9 cellular contexts compared by ENCODE assay signal in the genomic region with DNA sequence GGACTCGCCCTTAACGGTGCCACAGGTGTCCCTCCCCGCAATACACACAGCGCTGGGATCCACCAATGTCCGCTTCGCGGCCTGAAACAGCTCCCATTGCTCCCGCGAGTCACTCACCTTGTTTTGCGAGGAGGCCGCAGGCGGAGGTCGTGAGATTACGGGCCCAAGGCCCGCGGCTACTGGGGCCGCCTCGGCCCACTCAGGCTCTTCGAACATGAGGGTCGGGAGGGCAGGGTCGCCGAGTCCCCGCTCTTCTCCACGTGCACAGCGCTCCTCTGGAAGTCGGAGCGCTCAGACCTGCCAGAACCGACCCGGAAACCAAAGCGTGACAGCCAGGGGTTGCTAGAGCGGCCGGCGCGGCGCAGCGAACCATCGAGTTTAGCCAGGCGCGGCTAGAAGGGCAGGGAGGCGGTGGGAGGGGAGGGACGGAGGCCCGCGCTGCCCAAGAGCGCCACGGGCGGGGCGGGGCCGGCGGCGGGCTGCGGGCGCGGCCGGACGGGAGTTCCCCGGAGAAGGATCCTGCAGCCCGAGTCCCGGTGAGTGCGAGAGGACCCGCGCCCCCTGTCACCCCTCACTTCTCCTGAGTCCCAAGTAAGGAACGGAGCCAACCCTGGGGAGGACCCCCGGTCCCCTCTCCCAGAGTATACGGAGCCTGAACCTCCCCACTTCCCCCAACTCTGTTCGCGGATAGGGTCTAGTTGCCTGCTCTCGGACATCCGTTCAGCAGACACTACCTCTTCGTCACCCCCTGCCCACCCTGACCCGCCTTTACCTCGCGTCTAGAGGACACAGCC. TPM values are rescaled to one million over a fixed set of nuclear protein-coding genes. Genes with fewer than 3 reads are reported as not detected.
A peak's percentile ranks its signal among the peaks of the same experiment; 100 is the strongest.
DNase-seq lines count a peak whose midpoint lies in the region; ATAC-seq, FAIRE-seq and TF ChIP-seq lines count a peak whose summit lies in the region.
"Had no signal": no experiment of that assay in that cellular context is flagged by ENCODE, and none has a peak within 500 bp of the region (broad histone marks: within the 10 kb centered on the region; RNA-seq: fewer than 3 reads in every experiment).

A gene (plus strand): TSS at position 488 of the 794 bp plus-strand sequence. CDS start 498 bp downstream, outside the sequence.
A gene (minus strand): TSS at position 330 of the 794 bp plus-strand sequence. CDS start 114 bp downstream, at position 216.

- DNase-seq in BJ (ENCODE audit: low read depth) (peak; percentile 45), GM19239 (ENCODE audit: insufficient read length, low spot score) (peak; percentile 80), NCI-H510A treated with DMSO at 0.1 percent for 48 hours (lab: John Stamatoyannopoulos, UW) (peak; percentile 48), coronary artery (ENCODE audit: low spot score) (peak; percentile 95), left lobe of liver (ENCODE audit: low spot score) (peak; percentile 94)
- DNase-seq in activated CD4-positive, alpha-beta T cell treated with anti-CD3 and anti-CD28 coated beads, Interleukin-2, amount 10 ng/mL, durations not matched to agents 24 days and 14 days = peak; percentile 96
- DNase-seq in stimulated activated CD4-positive, alpha-beta T cell treated with anti-CD3 and anti-CD28 coated beads, Interleukin-2, amount 100 ng/mL, for 24 hours = peak; percentile 87 to 89

- H3K36me3 Mint-ChIP-seq in activated CD4-positive, alpha-beta T cell treated with anti-CD3 and anti-CD28 coated beads, Interleukin-2, amount 10 ng/mL, durations not matched to agents 24 days and 14 days (ENCODE audit: low read depth) = peaks cover 36% of the 10 kb centered on the region

- H3K4me3 ChIP-seq in BJ (ENCODE audit: low read depth, low read length) (peak within 1 kb of the TSS; percentile 84), coronary artery (peak within 1 kb of the TSS; percentile 97)

- no peaks in the 10 kb centered on the region for H3K27me3 Mint-ChIP-seq in activated CD4-positive, alpha-beta T cell treated with anti-CD3 and anti-CD28 coated beads, Interleukin-2, amount 10 ng/mL, durations not matched to agents 24 days and 14 days

- H3K36me3 ChIP-seq in BJ (ENCODE audit: control insufficient read depth, insufficient read depth, low read length) = peaks cover 25% of the 10 kb centered on the region

- POLR2A ChIA-PET in BJ (lab: Charles Lee) = no interaction called here

- no peak within 1 kb of the TSS for H3K4me3 Mint-ChIP-seq in activated CD4-positive, alpha-beta T cell treated with anti-CD3 and anti-CD28 coated beads, Interleukin-2, amount 10 ng/mL, durations not matched to agents 24 days and 14 days

- peak; percentile 70 for ATAC-seq in HG03439 (IDR thresholded peaks at IDR 0.05; ENCODE audit: unreplicated experiment)
- ATAC-seq in left lobe of liver = peak; percentile 92

- CTCF ChIA-PET in BJ (lab: Yijun Ruan, JAX) = interaction anchor here (0.6 to 3.9 kb wide), 9 partner anchors 9 to 403 kb away, joined by 3 to 17 read pairs (median 5); a partner anchor contains a TSS

- H3K27ac Mint-ChIP-seq in activated CD4-positive, alpha-beta T cell treated with anti-CD3 and anti-CD28 coated beads, Interleukin-2, amount 10 ng/mL, durations not matched to agents 24 days and 14 days = no peak within 1 kb of the TSS

- no peaks in the 10 kb centered on the region for H3K9me3 Mint-ChIP-seq in activated CD4-positive, alpha-beta T cell treated with anti-CD3 and anti-CD28 coated beads, Interleukin-2, amount 10 ng/mL, durations not matched to agents 24 days and 14 days

- peak within 1 kb of the TSS; percentile 93 to 99 for H3K27ac ChIP-seq in coronary artery

- FAIRE-seq in GM19239 (lab: Jason Lieb, UNC) = peak; percentile 93
- FAIRE-seq: colon had no signal

- peaks cover 28% of the 10 kb centered on the region for H3K4me1 Mint-ChIP-seq in activated CD4-positive, alpha-beta T cell treated with anti-CD3 and anti-CD28 coated beads, Interleukin-2, amount 10 ng/mL, durations not matched to agents 24 days and 14 days

- intact Hi-C loops in activated CD4-positive, alpha-beta T cell treated with anti-CD3 and anti-CD28 coated beads, Interleukin-2, amount 10 ng/mL, durations not matched to agents 24 days and 14 days (cut with micrococcal nuclease) = loop anchor here (1.0 to 10.0 kb wide), 7 partner anchors 9 to 224 kb away; a partner anchor contains a TSS

- H3K27me3 ChIP-seq in BJ (ENCODE audit: control insufficient read depth, insufficient read depth, low read length) = no peaks in the 10 kb centered on the region

- TF ChIP-seq CTCF in BJ (IDR thresholded peaks at IDR 0.05; ENCODE audit: insufficient read depth, low read depth, low read length) = peak; percentile 37
- no peak for TF ChIP-seq CTCF in coronary artery (IDR thresholded peaks at IDR 0.05)

RNA-seq across cellular contexts. Expression of the first gene that starts in this region (rescaled TPM):
- 449 and 654 TPM in 2 replicates for polyA plus RNA-seq in BJ (2011; rRNA removed)
- polyA minus RNA-seq in BJ (2011; rRNA and poly(A)+ RNA removed) = 282 and 375 TPM in 2 replicates
- 89.6 and 92.4 TPM in 2 replicates for total RNA-seq in activated CD4-positive, alpha-beta T cell treated with anti-CD3 and anti-CD28 coated beads, Interleukin-2, amount 10 ng/mL, durations not matched to agents 24 days and 14 days
- total RNA-seq in left lobe of liver = 41.1 TPM

RNA-seq across cellular contexts. Expression of the second gene that starts in this region (rescaled TPM):
- 9.9 and 14.4 TPM in 2 replicates for polyA plus RNA-seq in BJ (2011; rRNA removed)
- 5.9 and 8.6 TPM in 2 replicates for polyA minus RNA-seq in BJ (2011; rRNA and poly(A)+ RNA removed)
- 41.5 and 43.8 TPM in 2 replicates for total RNA-seq in activated CD4-positive, alpha-beta T cell treated with anti-CD3 and anti-CD28 coated beads, Interleukin-2, amount 10 ng/mL, durations not matched to agents 24 days and 14 days
- 14.4 TPM for total RNA-seq in left lobe of liver

Comparison
In these comparisons a context has a peak if more than half of its experiments do, and no peak if none do; other contexts are left out.
1. Peak in every context shown above with its lines: DNase-seq, ATAC-seq, H3K4me3 ChIP-seq and H3K27ac ChIP-seq.
2. DNase-seq: peak in every context shown above with its lines; median percentile 96 in activated CD4-positive, alpha-beta T cell treated with anti-CD3 and anti-CD28 coated beads, Interleukin-2, amount 10 ng/mL, durations not matched to agents 24 days and 14 days; 95 in coronary artery; 94 in left lobe of liver; 88 in stimulated activated CD4-positive, alpha-beta T cell treated with anti-CD3 and anti-CD28 coated beads, Interleukin-2, amount 100 ng/mL, for 24 hours; 80 in GM19239; 48 in NCI-H510A treated with DMSO at 0.1 percent for 48 hours; 45 in BJ.